In the genomic region with DNA sequence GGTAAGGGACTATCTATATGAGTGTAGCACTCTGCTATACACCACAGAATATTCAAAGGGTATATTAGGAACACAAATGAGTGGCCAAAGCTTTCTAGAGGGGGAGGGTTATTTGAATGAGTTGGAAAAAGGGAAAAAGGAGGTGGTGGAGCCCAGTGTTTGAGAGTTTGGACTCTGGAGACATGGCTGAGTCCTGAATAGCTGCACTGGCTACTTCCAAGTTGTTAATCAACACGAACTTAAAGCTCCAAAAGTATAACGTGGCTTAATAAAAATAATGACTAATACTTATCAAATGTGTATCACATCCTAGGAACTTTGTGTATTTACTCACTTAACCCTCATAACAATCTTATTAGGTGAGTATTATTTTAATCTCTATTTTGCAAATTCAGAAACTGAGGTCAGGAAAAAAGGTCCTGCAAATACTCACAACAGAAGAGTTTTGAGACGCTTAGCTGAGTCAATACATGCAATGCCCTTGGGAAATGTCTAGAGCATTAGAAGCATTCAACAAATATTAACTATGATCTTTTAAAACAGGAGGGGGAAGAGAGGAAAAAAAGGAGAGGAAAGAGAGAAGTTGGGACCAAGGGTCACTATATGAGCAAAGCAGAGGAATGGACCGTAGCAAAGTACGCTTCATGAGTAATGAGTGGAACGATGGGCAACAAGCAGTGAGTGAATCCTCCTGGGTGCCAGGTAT, we compare ENCODE assay signal across 19 cellular contexts.
DNase-seq lines count a peak whose midpoint lies in the region; ATAC-seq and TF ChIP-seq lines count a peak whose summit lies in the region.
"Had no signal": no experiment of that assay in that cellular context is flagged by ENCODE, and none has a peak within 500 bp of the region (broad histone marks: within the 10 kb centered on the region; RNA-seq: fewer than 3 reads in every experiment).

No MANE protein-coding gene starts in this region.

- H3F3A ChIP-seq in PC-3 (ENCODE audit: low read length, unreplicated experiment), result peaks cover 28% of the 10 kb centered on the region

- peaks cover 9% of the 10 kb centered on the region for H3K27me3 Mint-ChIP-seq in nephron (ENCODE audit: low read depth)

- BruUV-seq in PC-3 (replicated peaks; lab: Mats Ljungman, UMichigan), result no TSS peak

- peak overlapping the region in 2 of 3 experiments; percentile 69 to 76 for H3K27ac Mint-ChIP-seq in nephron
- H3K27ac Mint-ChIP-seq: activated naive CD4-positive, alpha-beta T cell treated with anti-CD3 and anti-CD28 coated beads for 36 hours; brain; stimulated activated naive CD8-positive, alpha-beta T cell treated with anti-CD3 and anti-CD28 coated beads, Interleukin-15, Interleukin-2, amounts not matched to agents 100 ng/mL and 50 ng/mL, for 24 hours had no signal

- peak overlapping the region; percentile 45 for H3K4me2 ChIP-seq in PC-3 (ENCODE audit: low read length)

- peaks cover 2% of the 10 kb centered on the region for H3K9me3 Mint-ChIP-seq in nephron
- H3K9me3 Mint-ChIP-seq: activated naive CD4-positive, alpha-beta T cell treated with anti-CD3 and anti-CD28 coated beads for 36 hours; brain; stimulated activated naive CD8-positive, alpha-beta T cell treated with anti-CD3 and anti-CD28 coated beads, Interleukin-15, Interleukin-2, amounts not matched to agents 100 ng/mL and 50 ng/mL, for 24 hours had no signal

- no peak overlapping the region for H2AFZ ChIP-seq in PC-3 (ENCODE audit: low read length)

- peaks cover 30% of the 10 kb centered on the region for H3K4me1 Mint-ChIP-seq in nephron

- no peaks in the 10 kb centered on the region for H3K9me3 ChIP-seq in PC-3 (ENCODE audit: low read length)
- H3K9me3 ChIP-seq: mucosa of descending colon, SJSA1 had no signal

- H3K9ac ChIP-seq in PC-3 (ENCODE audit: low read length), result peak overlapping the region; percentile 84

- ATAC-seq in PC-3 (peak; percentile 44), GM21515 (IDR thresholded peaks at IDR 0.05; ENCODE audit: unreplicated experiment) (no peak), GM18909 (IDR thresholded peaks at IDR 0.05; ENCODE audit: poor library complexity, unreplicated experiment) (no peak)
- ATAC-seq: mucosa of descending colon had no signal

- intact Hi-C loops in PC-3 (cut with micrococcal nuclease), result loop anchor here (1.0 kb wide), 1 partner anchor 15 kb away; no protein-coding TSS in a partner anchor

- peaks cover 76% of the 10 kb centered on the region for H3K4me1 ChIP-seq in PC-3 (ENCODE audit: insufficient read depth, low read length)

- DNase-seq in AG10803 (ENCODE audit: low read depth) (peak; percentile 41), PC-3 (peak; percentile 96), epithelial cell of esophagus (ENCODE audit: low read depth) (peak; percentile 85), DMS79 treated with DMSO at 0.1 percent for 48 hours (lab: John Stamatoyannopoulos, UW) (no peak)
- no peak for DNase-seq in stimulated activated naive CD4-positive, alpha-beta T cell (lab: John Stamatoyannopoulos, UW)
- DNase-seq: activated CD4-positive, alpha-beta T cell treated with anti-CD3 and anti-CD28 coated beads for 4 hours; activated CD8-positive, alpha-beta memory T cell treated with anti-CD3 and anti-CD28 coated beads, Interleukin-2, amount 50 U/mL, for 48 hours; activated naive CD4-positive, alpha-beta T cell treated with anti-CD3 and anti-CD28 coated beads for 36 hours; effector memory CD4-positive, alpha-beta T cell; mucosa of descending colon; NCI-H345; occipital lobe; stimulated activated CD4-positive, alpha-beta T cell treated with anti-CD3 and anti-CD28 coated beads, Interleukin-12 subunit alpha, Interleukin-12 subunit beta, amount 100 ng/mL, for 4 hours had no signal

- H3K4me3 ChIP-seq in AG10803 (ENCODE audit: low read length) (no peak overlapping the region), PC-3 (ENCODE audit: low read length) (0 out of 2 replicates have a peak overlapping the region, but pooled peaks have one; percentile 0), epithelial cell of esophagus (ENCODE audit: low read length) (no peak overlapping the region)
- H3K4me3 ChIP-seq: mucosa of descending colon, SJSA1 had no signal

- CTCF ChIA-PET in PC-3 (lab: Charles Lee), result interaction anchor here (1.1 to 2.2 kb wide), 2 partner anchors 25 to 39 kb away, joined by 6 to 8 read pairs; no protein-coding TSS in a partner anchor

- no peaks in the 10 kb centered on the region for H4K20me1 ChIP-seq in PC-3 (ENCODE audit: low read length)

- no peaks in the 10 kb centered on the region for H3K9me2 ChIP-seq in PC-3 (replicated peaks; ENCODE audit: low read length)

- POLR2A ChIA-PET in PC-3 (lab: Charles Lee; ENCODE audit: unreplicated experiment), result interaction anchor here (0.7 to 1.5 kb wide), 5 partner anchors 11 to 838 kb away, joined by 3 to 7 read pairs (median 5); no protein-coding TSS in a partner anchor

- no peak overlapping the region for H3K4me3 Mint-ChIP-seq in nephron
- H3K4me3 Mint-ChIP-seq: activated naive CD4-positive, alpha-beta T cell treated with anti-CD3 and anti-CD28 coated beads for 36 hours; brain; stimulated activated naive CD8-positive, alpha-beta T cell treated with anti-CD3 and anti-CD28 coated beads, Interleukin-15, Interleukin-2, amounts not matched to agents 100 ng/mL and 50 ng/mL, for 24 hours had no signal

- H3K27me3 ChIP-seq in PC-3 (ENCODE audit: low read length), result no peaks in the 10 kb centered on the region
- H3K27me3 ChIP-seq: SJSA1 had no signal

- no peaks in the 10 kb centered on the region for H3K36me3 Mint-ChIP-seq in nephron (ENCODE audit: low read depth)
- H3K36me3 Mint-ChIP-seq: brain had no signal

- no peaks in the 10 kb centered on the region for H3K36me3 ChIP-seq in PC-3 (ENCODE audit: low read depth, low read length)
- H3K36me3 ChIP-seq: SJSA1 had no signal

- TF ChIP-seq CTCF in AG10803 (conservative IDR thresholded peaks at IDR 0.05; ENCODE audit: low read length), result no peak
- TF ChIP-seq CTCF in PC-3 (conservative IDR thresholded peaks at IDR 0.05; ENCODE audit: low read depth, low read length), result no peak
- no peak for TF ChIP-seq CTCF in epithelial cell of esophagus (IDR thresholded peaks at IDR 0.05; ENCODE audit: insufficient read depth, low read depth, low read length, missing control alignments)
- TF ChIP-seq CTCF in nephron (IDR thresholded peaks at IDR 0.05; ENCODE audit: unreplicated experiment in 3 of 3), result no peak

- peak overlapping the region; percentile 99 for H3K27ac ChIP-seq in PC-3 (ENCODE audit: low read length)
- H3K27ac ChIP-seq: SJSA1 had no signal

- H3K79me2 ChIP-seq in PC-3 (ENCODE audit: low read length), result peaks cover 16% of the 10 kb centered on the region; the same call in 1 of the 2 replicates

Comparison
In these comparisons a context has a peak if more than half of its experiments do, and no peak if none do; other contexts are left out.
1. DNase-seq: peak in AG10803 (single experiment), PC-3 (single experiment) and epithelial cell of esophagus (single experiment); none in stimulated activated naive CD4-positive, alpha-beta T cell (0 of 6) and DMS79 treated with DMSO at 0.1 percent for 48 hours (single experiment).